ENCODE assay signal across 23 cellular contexts in genomic region chr20:44428174-44429016, GRCh38.
"Had no signal": no experiment of that assay in that cellular context is flagged by ENCODE, and none has a peak within 500 bp of the region (broad histone marks: within the 10 kb centered on the region; RNA-seq: fewer than 3 reads in every experiment).

No MANE protein-coding gene starts in this region.

- DNase-seq: activated CD4-positive, alpha-beta T cell treated with anti-CD3 and anti-CD28 coated beads for 48 hours; activated CD4-positive, alpha-beta T cell treated with anti-CD3 and anti-CD28 coated beads, Interleukin-2, amount 50 U/mL, for 48 hours; activated CD8-positive, alpha-beta memory T cell treated with anti-CD3 and anti-CD28 coated beads, Interleukin-2, amount 50 U/mL, for 4 hours; activated effector memory CD4-positive, alpha-beta T cell treated with anti-CD3 and anti-CD28 coated beads, Interleukin-2, amount 50 U/mL, for 16 hours; activated naive CD4-positive, alpha-beta T cell treated with anti-CD3 and anti-CD28 coated beads, Interleukin-2, amount 10 ng/mL, durations not matched to agents 7 days and 5 days; activated naive CD8-positive, alpha-beta T cell treated with anti-CD3 and anti-CD28 coated beads, Interleukin-2, amount 10 ng/mL, durations not matched to agents 7 days and 5 days; activated T-cell treated with anti-CD3 and anti-CD28 coated beads, Interleukin-2, amount 50 U/mL, for 1 hour; amniotic stem cell; colonic mucosa; effector memory CD4-positive, alpha-beta T cell; head of caudate nucleus; kidney glomerular epithelial cell; lower lobe of right lung; mesendoderm; right lobe of liver; stimulated activated CD4-positive, alpha-beta T cell treated with anti-CD3 and anti-CD28 coated beads, Interleukin-2, amount 100 ng/mL, for 48 hours; stimulated activated naive CD4-positive, alpha-beta T cell treated with Interleukin-2 at 50 U/mL for 16 hours; T-helper 9 cell; testis; uterus had no signal

- H3K27ac ChIP-seq: colonic mucosa, lower lobe of right lung, right lobe of liver, testis, uterus, VCaP had no signal

- H3K9me3 ChIP-seq: colonic mucosa, lower lobe of right lung, right lobe of liver, testis, uterus had no signal

- H3K36me3 ChIP-seq: colonic mucosa, lower lobe of right lung, uterus had no signal

- ATAC-seq: activated CD4-positive, CD25-positive, alpha-beta regulatory T cell treated with anti-CD3 and anti-CD28 coated beads, Interleukin-2, amount 50 U/mL, for 24 hours; left lobe of liver; lower lobe of right lung had no signal

- H3K4me1 ChIP-seq: colonic mucosa, lower lobe of right lung, uterus had no signal

- H3K27me3 ChIP-seq: colonic mucosa, right lobe of liver, testis had no signal

- H3K4me3 ChIP-seq: colonic mucosa, lower lobe of right lung, right lobe of liver, testis, uterus had no signal
